8 cellular contexts compared by ENCODE assay signal in genomic region chr22:41682033-41682807, GRCh38. TPM values are rescaled to one million over a fixed set of nuclear protein-coding genes. Genes with fewer than 3 reads are reported as not detected.
DNase-seq lines count a peak whose midpoint lies in the region; ATAC-seq, FAIRE-seq and TF ChIP-seq lines count a peak whose summit lies in the region.

No MANE protein-coding gene starts in this region.

- H3K79me2 ChIP-seq in ACC112 (ENCODE audit: control insufficient read depth, insufficient read depth, low read length, unreplicated experiment) (peaks cover 81% of the 10 kb centered on the region), SU-DHL-6 (ENCODE audit: insufficient read depth, low read length) (peaks cover 92% of the 10 kb centered on the region)

- H3K36me3 Mint-ChIP-seq in activated naive CD8-positive, alpha-beta T cell treated with anti-CD3 and anti-CD28 coated beads, Interleukin-2, amount 10 ng/mL, durations not matched to agents 7 days and 5 days = peaks cover 16% of the 10 kb centered on the region

- H3K9me3 Mint-ChIP-seq in activated naive CD8-positive, alpha-beta T cell treated with anti-CD3 and anti-CD28 coated beads, Interleukin-2, amount 10 ng/mL, durations not matched to agents 7 days and 5 days = no peaks in the 10 kb centered on the region

- no peak for TF ChIP-seq EP300 in Ishikawa (IDR thresholded peaks at IDR 0.05; ENCODE audit: borderline replicate concordance)

- peaks cover 9% of the 10 kb centered on the region; the same call in 1 of the 2 replicates for H4K20me1 ChIP-seq in SU-DHL-6 (ENCODE audit: low read depth, low read length)

- ATAC-seq in activated naive CD8-positive, alpha-beta T cell treated with anti-CD3 and anti-CD28 coated beads, Interleukin-2, amount 10 ng/mL, durations not matched to agents 7 days and 5 days (ENCODE audit: low read depth) = peak; percentile 85
- peak; percentile 94 to 98 (median 96) for ATAC-seq in pancreas
- peak; percentile 58 for ATAC-seq in thoracic aorta (ENCODE audit: insufficient number of reproducible peaks, low FRiP score, low read depth)

- H3K4me1 Mint-ChIP-seq in activated naive CD8-positive, alpha-beta T cell treated with anti-CD3 and anti-CD28 coated beads, Interleukin-2, amount 10 ng/mL, durations not matched to agents 7 days and 5 days = peaks cover 17% of the 10 kb centered on the region

- H3K4me3 ChIP-seq in ACC112 (ENCODE audit: low read depth, low read length) = peak overlapping the region; percentile 74
- peak overlapping the region; percentile 65 for H3K4me3 ChIP-seq in SU-DHL-6 (ENCODE audit: insufficient read depth, low read length, poor library complexity, severe bottlenecking)
- H3K4me3 ChIP-seq in cardiac muscle cell = peak overlapping the region; percentile 42
- H3K4me3 ChIP-seq in pancreas = peak overlapping the region; percentile 34 to 52 (median 43)
- peak overlapping the region; percentile 83 for H3K4me3 ChIP-seq in thoracic aorta

- H3K4me3 Mint-ChIP-seq in activated naive CD8-positive, alpha-beta T cell treated with anti-CD3 and anti-CD28 coated beads, Interleukin-2, amount 10 ng/mL, durations not matched to agents 7 days and 5 days = peak overlapping the region; percentile 94

- POLR2A ChIA-PET in activated naive CD8-positive, alpha-beta T cell treated with anti-CD3 and anti-CD28 coated beads, Interleukin-2, amount 10 ng/mL, durations not matched to agents 7 days and 5 days (lab: Charles Lee) = no interaction called here

- intact Hi-C loops in pancreas (cut with DNase I) = no loop called here

- no peaks in the 10 kb centered on the region for H3K27me3 ChIP-seq in ACC112 (ENCODE audit: insufficient read depth, low read length)
- H3K27me3 ChIP-seq in SU-DHL-6 (ENCODE audit: low read length) = no peaks in the 10 kb centered on the region
- H3K27me3 ChIP-seq in cardiac muscle cell = no peaks in the 10 kb centered on the region
- H3K27me3 ChIP-seq in pancreas = no peaks in the 10 kb centered on the region
- no peaks in the 10 kb centered on the region for H3K27me3 ChIP-seq in thoracic aorta (replicated peaks; ENCODE audit: insufficient read depth)

- TF ChIP-seq RAD21 in Ishikawa (IDR thresholded peaks at IDR 0.05; ENCODE audit: low read depth) = no peak

- H3K9me3 ChIP-seq in SU-DHL-6 (ENCODE audit: insufficient read depth, low read length) (no peaks in the 10 kb centered on the region), cardiac muscle cell (ENCODE audit: low read depth) (no peaks in the 10 kb centered on the region), pancreas (no peaks in the 10 kb centered on the region), thoracic aorta (no peaks in the 10 kb centered on the region)

- H3K9me2 ChIP-seq in SU-DHL-6 (replicated peaks; ENCODE audit: insufficient read depth, low read length) = no peaks in the 10 kb centered on the region

- H3K27ac ChIP-seq in ACC112 (ENCODE audit: low read depth, low read length) (peak overlapping the region; percentile 66), SU-DHL-6 (ENCODE audit: low read depth, low read length) (peak overlapping the region; percentile 49), cardiac muscle cell (peak overlapping the region; percentile 84), pancreas (peak overlapping the region; percentile 40 to 85 (median 70)), thoracic aorta (peak overlapping the region; percentile 84)

- DNase-seq in activated naive CD8-positive, alpha-beta T cell treated with anti-CD3 and anti-CD28 coated beads, Interleukin-2, amount 10 ng/mL, durations not matched to agents 7 days and 5 days = peak; percentile 88
- peak; percentile 77 to 93 for DNase-seq in cardiac muscle cell (ENCODE audit: low read depth in 1 of 2, low spot score in 1 of 2)
- peak; percentile 80 to 93 (median 88) for DNase-seq in pancreas
- no peak for DNase-seq in thoracic aorta (ENCODE audit: low spot score)

- WGBS in pancreas, 2 donors = 54 to 55% methylated on average over 50 of the region's 50 CpGs

- H2AFZ ChIP-seq in ACC112 (ENCODE audit: low read length, unreplicated experiment) (no peak overlapping the region), SU-DHL-6 (ENCODE audit: low read depth, low read length, severe bottlenecking) (no peak overlapping the region)

- no peak for FAIRE-seq in pancreas (lab: Jason Lieb, UNC)

- no peaks in the 10 kb centered on the region for H3K4me1 ChIP-seq in ACC112 (ENCODE audit: control insufficient read depth, insufficient read depth, low read length, unreplicated experiment)
- no peaks in the 10 kb centered on the region for H3K4me1 ChIP-seq in cardiac muscle cell (ENCODE audit: low read depth)
- peaks cover 0 to 4% (median 4%) of the 10 kb centered on the region in 3 donors for H3K4me1 ChIP-seq in pancreas
- peaks cover 3 to 9% of the 10 kb centered on the region in 2 donors for H3K4me1 ChIP-seq in thoracic aorta (ENCODE audit: control insufficient read depth in 1 of 2, low read depth in 2 of 2)

- H3K36me3 ChIP-seq in ACC112 (ENCODE audit: insufficient read depth, low read length) (0 out of 2 replicates have a peak, but pooled peaks cover 2% of the 10 kb centered on the region), SU-DHL-6 (ENCODE audit: low read length) (peaks cover 15% of the 10 kb centered on the region; the same call in 1 of the 2 replicates), cardiac muscle cell (peaks cover 13% of the 10 kb centered on the region), pancreas (peaks cover 0 to 20% (median 0%) of the 10 kb centered on the region in 3 donors), thoracic aorta (peaks cover 18% of the 10 kb centered on the region)

- H3K4me2 ChIP-seq in SU-DHL-6 (ENCODE audit: low read depth, low read length, poor library complexity, severe bottlenecking) = peak overlapping the region; percentile 79

- TF ChIP-seq CTCF in SU-DHL-6 (IDR thresholded peaks at IDR 0.05; ENCODE audit: insufficient read depth, low read length, poor library complexity, severe bottlenecking) = no peak
- TF ChIP-seq CTCF in cardiac muscle cell (IDR thresholded peaks at IDR 0.05; ENCODE audit: low read depth, low read length) = no peak
- TF ChIP-seq CTCF in pancreas (IDR thresholded peaks at IDR 0.05) = no peak
- TF ChIP-seq CTCF in thoracic aorta (IDR thresholded peaks at IDR 0.05) = no peak

- TF ChIP-seq POLR2A in GM19193 (IDR thresholded peaks at IDR 0.05; ENCODE audit: extremely low read depth, insufficient read depth, insufficient read length) = peak; percentile 62

- H3K27ac Mint-ChIP-seq in activated naive CD8-positive, alpha-beta T cell treated with anti-CD3 and anti-CD28 coated beads, Interleukin-2, amount 10 ng/mL, durations not matched to agents 7 days and 5 days = peak overlapping the region; percentile 96

- H3F3A ChIP-seq in SU-DHL-6 (ENCODE audit: insufficient read depth) = peaks cover 29% of the 10 kb centered on the region; the same call in 1 of the 2 replicates

- H3K27me3 Mint-ChIP-seq in activated naive CD8-positive, alpha-beta T cell treated with anti-CD3 and anti-CD28 coated beads, Interleukin-2, amount 10 ng/mL, durations not matched to agents 7 days and 5 days = no peaks in the 10 kb centered on the region

- peak overlapping the region; percentile 70 for H3K9ac ChIP-seq in SU-DHL-6 (ENCODE audit: low read length)

TF ChIP-seq in Ishikawa, 13 proteins besides CTCF, POLR2A, EP300 and RAD21 (continues in another document):
- TF ChIP-seq FOXM1 (IDR thresholded peaks at IDR 0.05; ENCODE audit: borderline replicate concordance, low read depth) = no peak
- no peak for TF ChIP-seq TEAD4 (IDR thresholded peaks at IDR 0.05)
- no peak for TF ChIP-seq NFIC (IDR thresholded peaks at IDR 0.05)
- TF ChIP-seq CREB1 (IDR thresholded peaks at IDR 0.05; ENCODE audit: low read depth) = peak; percentile 92
- TF ChIP-seq REST (IDR thresholded peaks at IDR 0.05; ENCODE audit: low read depth) = no peak
- TF ChIP-seq, protein P1, sequence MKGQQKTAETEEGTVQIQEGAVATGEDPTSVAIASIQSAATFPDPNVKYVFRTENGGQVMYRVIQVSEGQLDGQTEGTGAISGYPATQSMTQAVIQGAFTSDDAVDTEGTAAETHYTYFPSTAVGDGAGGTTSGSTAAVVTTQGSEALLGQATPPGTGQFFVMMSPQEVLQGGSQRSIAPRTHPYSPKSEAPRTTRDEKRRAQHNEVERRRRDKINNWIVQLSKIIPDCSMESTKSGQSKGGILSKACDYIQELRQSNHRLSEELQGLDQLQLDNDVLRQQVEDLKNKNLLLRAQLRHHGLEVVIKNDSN (IDR thresholded peaks at IDR 0.05) = no peak

RNA-seq across cellular contexts. Expression of gene SNU13, which starts 6.4 kb away (rescaled TPM):
- total RNA-seq in activated naive CD8-positive, alpha-beta T cell treated with anti-CD3 and anti-CD28 coated beads, Interleukin-2, amount 10 ng/mL, durations not matched to agents 7 days and 5 days = 100 to 1,000 TPM; 150 to 153 TPM
- total RNA-seq in cardiac muscle cell (112 and 149 TPM in 2 replicates), pancreas (10 to 100 TPM; 43.5 to 74.1 (median 59.5) TPM), thoracic aorta (10 to 100 TPM; 92.9 to 95.7 TPM)
- polyA plus RNA-seq in cardiac muscle cell (246 and 273 TPM in 2 replicates), pancreas (10 to 100 TPM; 57.9 to 89.7 TPM)

RNA-seq across cellular contexts. Expression of gene MEI1, which starts 17.1 kb away (rescaled TPM):
- total RNA-seq in activated naive CD8-positive, alpha-beta T cell treated with anti-CD3 and anti-CD28 coated beads, Interleukin-2, amount 10 ng/mL, durations not matched to agents 7 days and 5 days = 10 to 100 TPM; 52.1 to 52.5 TPM
- 1.1 and 17.8 TPM in 2 replicates for total RNA-seq in cardiac muscle cell
- polyA plus RNA-seq in cardiac muscle cell = 3.3 and 5.6 TPM in 2 replicates
- 1 to 10 TPM in 1 of 6 donors, under 1 TPM in 4, not detected in 1; 0.28 to 2.3 (median 0.35) TPM for total RNA-seq in pancreas
- under 1 TPM; 0.15 to 0.70 TPM for polyA plus RNA-seq in pancreas
- 1 to 10 TPM; 1.8 to 3.8 TPM for total RNA-seq in thoracic aorta
